ENCODE assay signal across 1 cellular context in the genomic region with DNA sequence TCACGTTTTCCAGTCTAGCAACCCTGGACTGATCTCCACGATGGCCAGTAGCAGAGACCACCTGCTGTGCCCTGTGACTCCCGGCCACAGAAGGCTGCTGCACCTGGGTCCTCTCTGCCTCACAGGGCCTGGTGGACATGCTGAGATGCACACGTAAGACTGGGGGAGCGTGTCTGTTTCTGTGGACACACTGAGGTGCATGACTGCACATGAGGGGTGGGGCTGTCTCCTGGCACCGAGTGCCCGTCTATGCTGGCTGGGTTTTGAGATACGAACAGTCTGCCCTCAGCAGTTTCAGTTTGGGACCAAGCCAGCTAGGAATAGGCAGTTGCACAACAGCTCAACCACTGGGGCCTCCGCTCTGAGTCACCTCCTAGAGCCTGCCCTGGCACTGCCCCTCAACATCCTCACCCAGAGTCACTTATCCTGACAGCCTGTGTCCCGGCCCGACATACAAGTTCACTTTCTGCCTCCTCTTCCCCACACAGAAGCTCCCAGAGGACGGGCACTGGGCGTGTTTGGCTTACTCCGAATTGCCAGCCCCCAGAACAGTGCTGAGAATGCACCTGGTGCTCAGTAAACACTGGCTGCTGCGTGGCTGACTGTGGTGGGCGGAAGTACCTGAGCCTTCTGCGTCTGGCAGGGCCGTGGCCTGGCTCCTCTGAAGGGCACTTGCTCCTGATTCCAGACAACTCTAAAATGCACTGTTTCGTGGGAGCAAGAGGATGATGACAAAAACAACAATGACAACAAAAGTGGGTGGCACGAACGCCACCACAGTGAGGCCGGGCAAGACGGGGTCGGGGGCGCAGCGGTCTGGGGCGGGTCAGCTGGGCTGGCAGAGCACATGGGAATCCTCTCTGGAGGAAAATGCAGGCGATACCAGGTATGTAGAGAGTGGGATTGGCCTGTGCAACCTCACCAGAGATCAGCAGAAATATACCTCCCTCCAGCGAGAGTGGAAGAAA.
TF ChIP-seq lines count a peak whose summit lies in the region.

No MANE protein-coding gene starts in this region.

TF ChIP-seq in WTC11, 78 proteins besides CTCF, POLR2A, EP300 and RAD21 (continued from another document):
- TF ChIP-seq TEAD4 (CRISPR knock-in tag; IDR thresholded peaks at IDR 0.05) (no peak), USF1 (CRISPR knock-in tag; IDR thresholded peaks at IDR 0.05) (no peak), CREB1 (CRISPR knock-in tag; IDR thresholded peaks at IDR 0.05) (no peak)
